Comparison of ENCODE assay signal across 8 cellular contexts in genomic region chr5:74094779-74095108, GRCh38.
"Had no signal": no experiment of that assay in that cellular context is flagged by ENCODE, and none has a peak within 500 bp of the region (broad histone marks: within the 10 kb centered on the region; RNA-seq: fewer than 3 reads in every experiment).

No MANE protein-coding gene starts in this region.

- DNase-seq: GOT3, H7, HFFc6 had no signal

- H3K4me1 ChIP-seq: HAP-1 had no signal

- H3K36me3 ChIP-seq: HAP-1 had no signal

- H3K9ac ChIP-seq: GM23248 had no signal

- H3K4me3 ChIP-seq: GM23248, HAP-1 had no signal

- H2AFZ ChIP-seq: GM23248 had no signal

- H3K27ac ChIP-seq: GM23248, HL-60 had no signal

- ATAC-seq: HCT116, HepG2 had no signal
